In genomic region chr20:61449057-61449456, GRCh38 we compare ENCODE assay signal across 24 cellular contexts.
"Had no signal": no experiment of that assay in that cellular context is flagged by ENCODE, and none has a peak within 500 bp of the region (broad histone marks: within the 10 kb centered on the region; RNA-seq: fewer than 3 reads in every experiment).

No MANE protein-coding gene starts in this region.

- H3K36me3 ChIP-seq: ascending aorta, esophagus squamous epithelium, pancreas, right lobe of liver, stomach, thoracic aorta, upper lobe of left lung had no signal

- H3K27me3 Mint-ChIP-seq: dendritic cell treated with granulocyte-macrophage colony-stimulating factor and Interleukin-4, amounts not matched to agents 40 ng/mL and 50 ng/mL, for 4 days; effector memory CD8-positive, alpha-beta T cell; T-helper 17 cell had no signal

- DNase-seq: activated CD4-positive, alpha-beta T cell treated with anti-CD3 and anti-CD28 coated beads for 1 hour; activated CD8-positive, alpha-beta memory T cell treated with anti-CD3 and anti-CD28 coated beads for 24 hours; activated CD8-positive, alpha-beta memory T cell treated with anti-CD3 and anti-CD28 coated beads, Interleukin-2, amount 50 U/mL, for 48 hours; activated effector memory CD4-positive, alpha-beta T cell treated with anti-CD3 and anti-CD28 coated beads, Interleukin-2, amount 50 U/mL, for 16 hours; activated naive CD4-positive, alpha-beta T cell treated with anti-CD3 and anti-CD28 coated beads, Interleukin-2, amount 50 U/mL, for 16 hours; activated T-cell treated with anti-CD3 and anti-CD28 coated beads, Interleukin-2, amount 50 U/mL, for 72 hours; effector memory CD8-positive, alpha-beta T cell; esophagus squamous epithelium; mucosa of descending colon; naive B cell; pancreas; right lobe of liver; small intestine; stimulated activated CD4-positive, alpha-beta T cell treated with anti-CD3 and anti-CD28 coated beads, Interleukin-4, amount 100 ng/mL, for 24 hours; stomach; T-helper 17 cell; upper lobe of left lung had no signal

- H3K4me1 ChIP-seq: ascending aorta, esophagus squamous epithelium, pancreas, right lobe of liver, stomach, upper lobe of left lung had no signal

- H3K27ac ChIP-seq: ascending aorta, esophagus squamous epithelium, pancreas, right lobe of liver, stomach, thoracic aorta, upper lobe of left lung, VCaP had no signal

- H3K9me3 Mint-ChIP-seq: dendritic cell treated with granulocyte-macrophage colony-stimulating factor and Interleukin-4, amounts not matched to agents 40 ng/mL and 50 ng/mL, for 4 days; stimulated activated effector memory CD8-positive, alpha-beta T cell treated with anti-CD3 and anti-CD28 coated beads, Interleukin-12 subunit alpha, Interleukin-12 subunit beta, amount 100 ng/mL, for 72 hours had no signal

- H3K9me3 ChIP-seq: ascending aorta, esophagus squamous epithelium, mucosa of descending colon, pancreas, right lobe of liver, thoracic aorta, upper lobe of left lung had no signal

- H3K4me3 ChIP-seq: ascending aorta, esophagus squamous epithelium, mucosa of descending colon, pancreas, right lobe of liver, stomach, thoracic aorta, upper lobe of left lung had no signal

- H3K27me3 ChIP-seq: ascending aorta, right lobe of liver, upper lobe of left lung had no signal

- ATAC-seq: activated T-cell treated with anti-CD3 and anti-CD28 coated beads, Interleukin-2, amount 50 U/mL, for 72 hours; effector memory CD8-positive, alpha-beta T cell; left lobe of liver; mucosa of descending colon; pancreas; right lobe of liver; stimulated activated effector memory CD8-positive, alpha-beta T cell treated with anti-CD3 and anti-CD28 coated beads, Interleukin-12 subunit alpha, Interleukin-12 subunit beta, amount 100 ng/mL, for 72 hours; T-helper 17 cell had no signal

- H3K36me3 Mint-ChIP-seq: naive B cell; stimulated activated effector memory CD8-positive, alpha-beta T cell treated with anti-CD3 and anti-CD28 coated beads, Interleukin-12 subunit alpha, Interleukin-12 subunit beta, amount 100 ng/mL, for 72 hours had no signal

- H3K27ac Mint-ChIP-seq: activated T-cell treated with anti-CD3 and anti-CD28 coated beads, Interleukin-2, amount 50 U/mL, for 72 hours; dendritic cell treated with granulocyte-macrophage colony-stimulating factor and Interleukin-4, amounts not matched to agents 40 ng/mL and 50 ng/mL, for 4 days; effector memory CD8-positive, alpha-beta T cell; naive B cell; stimulated activated effector memory CD8-positive, alpha-beta T cell treated with anti-CD3 and anti-CD28 coated beads, Interleukin-12 subunit alpha, Interleukin-12 subunit beta, amount 100 ng/mL, for 72 hours; T-helper 17 cell had no signal

- H3K4me1 Mint-ChIP-seq: naive B cell; stimulated activated effector memory CD8-positive, alpha-beta T cell treated with anti-CD3 and anti-CD28 coated beads, Interleukin-12 subunit alpha, Interleukin-12 subunit beta, amount 100 ng/mL, for 72 hours; T-helper 17 cell had no signal

- H3K4me3 Mint-ChIP-seq: activated T-cell treated with anti-CD3 and anti-CD28 coated beads, Interleukin-2, amount 50 U/mL, for 72 hours; dendritic cell treated with granulocyte-macrophage colony-stimulating factor and Interleukin-4, amounts not matched to agents 40 ng/mL and 50 ng/mL, for 4 days; effector memory CD8-positive, alpha-beta T cell; naive B cell; stimulated activated effector memory CD8-positive, alpha-beta T cell treated with anti-CD3 and anti-CD28 coated beads, Interleukin-12 subunit alpha, Interleukin-12 subunit beta, amount 100 ng/mL, for 72 hours; T-helper 17 cell had no signal

- FAIRE-seq: islet of Langerhans, pancreas, small intestine had no signal
